ENCODE assay signal across 18 cellular contexts in genomic region chr13:73891805-73892204, GRCh38.
A peak's percentile ranks its signal among the peaks of the same experiment; 100 is the strongest.
DNase-seq lines count a peak whose midpoint lies in the region; ATAC-seq, FAIRE-seq and TF ChIP-seq lines count a peak whose summit lies in the region.
"Had no signal": no experiment of that assay in that cellular context is flagged by ENCODE, and none has a peak within 500 bp of the region (broad histone marks: within the 10 kb centered on the region; RNA-seq: fewer than 3 reads in every experiment).

No MANE protein-coding gene starts in this region.

- TF ChIP-seq POLR2A in A549 (IDR thresholded peaks at IDR 0.05; ENCODE audit: low read length): no peak
- TF ChIP-seq POLR2A in endothelial cell of umbilical vein (IDR thresholded peaks at IDR 0.05; ENCODE audit: low read depth, low read length): no peak

- H3K79me2 ChIP-seq in endothelial cell of umbilical vein (ENCODE audit: control insufficient read depth, insufficient read depth, low read length): no peaks in the 10 kb centered on the region

- CTCF ChIA-PET in A549 (lab: Yijun Ruan, JAX) (interaction anchor here (0.8 kb wide), 1 partner anchor 1194 kb away, joined by 5 read pairs; no protein-coding TSS in a partner anchor), endothelial cell of umbilical vein (lab: Charles Lee) (no interaction called here)

- H3K4me2 ChIP-seq in A549 (peak overlapping the region; percentile 48), endothelial cell of umbilical vein (ENCODE audit: insufficient read depth, low read length) (no peak overlapping the region)

- DNase-seq in A549 (ENCODE audit: low read depth in 1 of 2, low spot score in 1 of 2): peak in 1 of 2 experiments; percentile 22
- peak; percentile 39 for DNase-seq in DMS53 (lab: John Stamatoyannopoulos, UW)
- DNase-seq in endothelial cell of umbilical vein (ENCODE audit: low read depth, low spot score): no peak
- no peak for DNase-seq in sciatic nerve (ENCODE audit: low spot score)
- no peak for DNase-seq in stimulated activated effector memory CD8-positive, alpha-beta T cell treated with anti-CD3 and anti-CD28 coated beads, Interleukin-12 subunit alpha, Interleukin-12 subunit beta, amount 100 ng/mL, for 72 hours (ENCODE audit: low spot score in 2 of 2)
- DNase-seq in GDM1 (lab: John Stamatoyannopoulos, UW): no peak
- DNase-seq: 8988T; BE2C; CD8-positive, alpha-beta T cell; COR-L47; HCEC 1CT; HFFc6; KG1 had no signal

- no TSS peak for BruUV-seq in endothelial cell of umbilical vein (replicated peaks; lab: Mats Ljungman, UMichigan)

- H3K4me1 Mint-ChIP-seq in stimulated activated effector memory CD8-positive, alpha-beta T cell treated with anti-CD3 and anti-CD28 coated beads, Interleukin-12 subunit alpha, Interleukin-12 subunit beta, amount 100 ng/mL, for 72 hours: peaks cover 15% of the 10 kb centered on the region

- ATAC-seq in A549 (no peak), sciatic nerve (no peak), HG02610 (IDR thresholded peaks at IDR 0.05; ENCODE audit: unreplicated experiment) (no peak)
- ATAC-seq in stimulated activated effector memory CD8-positive, alpha-beta T cell treated with anti-CD3 and anti-CD28 coated beads, Interleukin-12 subunit alpha, Interleukin-12 subunit beta, amount 100 ng/mL, for 72 hours: no peak
- ATAC-seq: CD8-positive, alpha-beta T cell had no signal

- peaks cover 9% of the 10 kb centered on the region for H3K36me3 Mint-ChIP-seq in stimulated activated effector memory CD8-positive, alpha-beta T cell treated with anti-CD3 and anti-CD28 coated beads, Interleukin-12 subunit alpha, Interleukin-12 subunit beta, amount 100 ng/mL, for 72 hours

- H2AFZ ChIP-seq in endothelial cell of umbilical vein (ENCODE audit: low read depth, low read length): no peak overlapping the region

- H4K20me1 ChIP-seq in endothelial cell of umbilical vein (replicated peaks; ENCODE audit: control insufficient read depth, extremely low read depth, insufficient read depth, low read length): no peaks in the 10 kb centered on the region

- H3K27ac Mint-ChIP-seq in stimulated activated effector memory CD8-positive, alpha-beta T cell treated with anti-CD3 and anti-CD28 coated beads, Interleukin-12 subunit alpha, Interleukin-12 subunit beta, amount 100 ng/mL, for 72 hours: no peak overlapping the region
- H3K27ac Mint-ChIP-seq: CD8-positive, alpha-beta T cell; HFFc6; IgD-negative memory B cell had no signal

- H3K9me3 ChIP-seq in A549 (no peaks in the 10 kb centered on the region), endothelial cell of umbilical vein (replicated peaks; ENCODE audit: control insufficient read depth, insufficient read depth, low read length) (no peaks in the 10 kb centered on the region), liver (ENCODE audit: control insufficient read depth in 4 of 4, low read length in 3 of 4) (no peaks in the 10 kb centered on the region)
- H3K9me3 ChIP-seq: BE2C had no signal

- WGBS in A549 (ENCODE audit: missing lambda C conversion rate): 11% methylated on average over 1 of the region's 1 CpG
- 26% methylated on average over 1 of the region's 1 CpG for WGBS in liver

- no peak overlapping the region for H3K9ac ChIP-seq in endothelial cell of umbilical vein (replicated peaks; ENCODE audit: extremely low read depth, insufficient read depth, low read length)
- H3K9ac ChIP-seq in liver (ENCODE audit: low read depth in 1 of 2, low read length in 2 of 2): no peak overlapping the region

- H3K36me3 ChIP-seq in endothelial cell of umbilical vein (ENCODE audit: control insufficient read depth in 2 of 2, extremely low read depth in 1 of 2, insufficient read depth in 2 of 2, low read length in 2 of 2) (no peaks in the 10 kb centered on the region), liver (ENCODE audit: control insufficient read depth in 4 of 4, insufficient read depth in 3 of 4, low read depth in 1 of 4, low read length in 3 of 4) (no peaks in the 10 kb centered on the region)
- H3K36me3 ChIP-seq: BE2C had no signal

- H3K27ac ChIP-seq in A549 (no peak overlapping the region), endothelial cell of umbilical vein (ENCODE audit: insufficient read depth, low read depth, low read length) (no peak overlapping the region), liver (ENCODE audit: low read depth in 1 of 2, low read length in 2 of 2) (no peak overlapping the region)
- H3K27ac ChIP-seq: C4-2B had no signal

- no peak for TF ChIP-seq EP300 in A549 (IDR thresholded peaks at IDR 0.05)

- TF ChIP-seq RAD21 in A549 (conservative IDR thresholded peaks at IDR 0.05 in 1 of 2, IDR thresholded peaks at IDR 0.05 in 1 of 2): no peak
- no peak for TF ChIP-seq RAD21 in liver (IDR thresholded peaks at IDR 0.05)

- no peak overlapping the region for H3K4me3 Mint-ChIP-seq in stimulated activated effector memory CD8-positive, alpha-beta T cell treated with anti-CD3 and anti-CD28 coated beads, Interleukin-12 subunit alpha, Interleukin-12 subunit beta, amount 100 ng/mL, for 72 hours
- H3K4me3 Mint-ChIP-seq: CD8-positive, alpha-beta T cell; HFFc6; IgD-negative memory B cell had no signal

- H3K9me1 ChIP-seq in endothelial cell of umbilical vein (replicated peaks; ENCODE audit: control insufficient read depth, extremely low read depth, insufficient read depth, low read length): no peaks in the 10 kb centered on the region

- dilution Hi-C loops in endothelial cell of umbilical vein (cut with MboI; ENCODE audit: extremely low pct_ligation_motif_present, low sequenced_read_pairs): no loop called here

- H3K4me3 ChIP-seq in A549 (no peak overlapping the region), endothelial cell of umbilical vein (replicated peaks in 1 of 3; ENCODE audit: insufficient read depth in 1 of 3, low read depth in 1 of 3, low read length in 3 of 3) (no peak overlapping the region), liver (ENCODE audit: low read depth in 1 of 3, low read length in 3 of 3) (no peak overlapping the region)

- POLR2A ChIA-PET in A549 (lab: Yijun Ruan, JAX) (no interaction called here), endothelial cell of umbilical vein (lab: Charles Lee) (no interaction called here)

- no peaks in the 10 kb centered on the region for H3K9me3 Mint-ChIP-seq in stimulated activated effector memory CD8-positive, alpha-beta T cell treated with anti-CD3 and anti-CD28 coated beads, Interleukin-12 subunit alpha, Interleukin-12 subunit beta, amount 100 ng/mL, for 72 hours
- H3K9me3 Mint-ChIP-seq: CD8-positive, alpha-beta T cell; HFFc6; IgD-negative memory B cell had no signal

- H3K27me3 ChIP-seq in endothelial cell of umbilical vein (ENCODE audit: control insufficient read depth in 2 of 2, insufficient read depth in 2 of 2, low read length in 2 of 2): no peaks in the 10 kb centered on the region
- no peaks in the 10 kb centered on the region for H3K27me3 ChIP-seq in liver (ENCODE audit: control insufficient read depth in 4 of 4, insufficient read depth in 4 of 4, low read length in 3 of 4)
- H3K27me3 ChIP-seq: BE2C had no signal

- FAIRE-seq in A549 (lab: Jason Lieb, UNC) (no peak), endothelial cell of umbilical vein (lab: Jason Lieb, UNC) (peak; percentile 73)
- FAIRE-seq: GM12891 had no signal

- H3K4me1 ChIP-seq in A549 (peaks cover 5% of the 10 kb centered on the region; the same call in 1 of the 3 replicates), endothelial cell of umbilical vein (ENCODE audit: control insufficient read depth, extremely low read depth, insufficient read depth, low read length) (no peaks in the 10 kb centered on the region), liver (ENCODE audit: control insufficient read depth in 4 of 4, insufficient read depth in 4 of 4, low read length in 3 of 4) (peaks cover 0 to 7% (median 0%) of the 10 kb centered on the region in 4 donors)
- H3K4me1 ChIP-seq: BE2C had no signal

- TF ChIP-seq CTCF in A549 (IDR thresholded peaks at IDR 0.05): no peak
- TF ChIP-seq CTCF in endothelial cell of umbilical vein (IDR thresholded peaks at IDR 0.05; ENCODE audit: extremely low read depth in 1 of 2, insufficient read depth in 1 of 2, low read depth in 1 of 2, low read length in 2 of 2): no peak
- TF ChIP-seq CTCF in liver (IDR thresholded peaks at IDR 0.05; ENCODE audit: low read depth, low read length, missing input control): no peak

- intact Hi-C loops in endothelial cell of umbilical vein (cut with micrococcal nuclease) (no loop called here), sciatic nerve (cut with DNase I) (no loop called here)

TF ChIP-seq in A549, 52 proteins besides CTCF, POLR2A, EP300 and RAD21 (continues in another document):
- TF ChIP-seq MAFK (IDR thresholded peaks at IDR 0.05; ENCODE audit: partially characterized antibody) (no peak), NPAS2 (CRISPR knock-in tag; IDR thresholded peaks at IDR 0.05; ENCODE audit: borderline replicate concordance) (no peak), USF2 (IDR thresholded peaks at IDR 0.05) (no peak)

TF ChIP-seq in endothelial cell of umbilical vein, 7 proteins besides CTCF, POLR2A, EP300 and RAD21 (continues in another document):
- TF ChIP-seq FOS (IDR thresholded peaks at IDR 0.05; ENCODE audit: borderline replicate concordance, insufficient read depth, low read length) (no peak), POLR2AphosphoS5 (IDR thresholded peaks at IDR 0.05; ENCODE audit: insufficient read depth, low read depth, low read length) (no peak), MYC (IDR thresholded peaks at IDR 0.05; ENCODE audit: low read depth, low read length) (no peak), JUN (IDR thresholded peaks at IDR 0.05; ENCODE audit: borderline replicate concordance, insufficient read depth, insufficient read length, low read depth) (no peak), MAX (IDR thresholded peaks at IDR 0.05; ENCODE audit: insufficient read depth, insufficient read length) (no peak), EZH2 (IDR thresholded peaks at IDR 0.05; ENCODE audit: borderline replicate concordance, low read depth, low read length, severe bottlenecking) (no peak)

TF ChIP-seq in liver, 16 proteins besides CTCF, POLR2A, EP300 and RAD21 (continues in another document):
- TF ChIP-seq FOXA1 (IDR thresholded peaks at IDR 0.05) (no peak), HNF4A (conservative IDR thresholded peaks at IDR 0.05) (peak in 1 of 2 donors; percentile 7), SP1 (IDR thresholded peaks at IDR 0.05) (no peak), HNF4G (IDR thresholded peaks at IDR 0.05) (no peak), ZBTB33 (IDR thresholded peaks at IDR 0.05) (no peak)
